Comparison of ENCODE assay signal across 12 cellular contexts in the genomic region with DNA sequence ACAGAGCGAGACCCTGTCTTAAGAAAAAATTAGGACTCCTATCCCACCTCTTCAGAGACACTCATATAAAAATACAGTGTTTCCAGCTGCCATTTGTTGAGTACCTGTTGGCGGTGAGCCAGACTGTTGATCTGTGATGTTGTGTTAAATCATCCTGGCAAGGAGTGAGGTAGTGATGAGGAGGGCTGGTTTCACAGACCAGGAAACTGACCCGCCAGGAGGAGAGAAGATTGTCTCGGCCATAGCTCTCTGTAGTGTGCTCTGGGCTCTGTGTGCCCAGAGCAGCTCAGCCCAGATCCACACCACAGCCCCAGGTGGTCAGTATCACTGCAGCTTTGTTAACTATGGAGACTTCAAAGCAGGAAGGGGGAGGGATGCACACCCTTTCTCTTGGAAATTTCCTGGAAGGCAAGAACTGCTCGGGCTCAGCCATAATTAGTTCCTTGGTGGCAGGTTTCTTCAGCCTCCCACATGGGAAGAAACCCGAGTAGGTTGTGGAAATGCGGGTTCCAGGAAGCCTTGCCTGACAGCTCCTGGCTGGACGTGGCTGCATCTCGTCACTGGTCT.
DNase-seq lines count a peak whose midpoint lies in the region; ATAC-seq, FAIRE-seq and TF ChIP-seq lines count a peak whose summit lies in the region.
"Had no signal": no experiment of that assay in that cellular context is flagged by ENCODE, and none has a peak within 500 bp of the region (broad histone marks: within the 10 kb centered on the region; RNA-seq: fewer than 3 reads in every experiment).

No MANE protein-coding gene starts in this region.

- WGBS in HUES64, result 65% methylated on average over 9 of the region's 9 CpGs

- DNase-seq in COR-L47 (lab: John Stamatoyannopoulos, UW) (peak; percentile 74), NCI-H524 (lab: John Stamatoyannopoulos, UW) (peak; percentile 76 to 93), keratinocyte (ENCODE audit: low read depth, low spot score) (no peak), left lobe of liver (ENCODE audit: low spot score) (no peak)
- DNase-seq: activated CD4-positive, alpha-beta T cell treated with anti-CD3 and anti-CD28 coated beads, Interleukin-2, amount 10 ng/mL, durations not matched to agents 7 days and 5 days; Right ventricle myocardium superior had no signal

- H3K9ac ChIP-seq in HUES64 (ENCODE audit: low read depth, low read length), result no peak overlapping the region
- no peak overlapping the region for H3K9ac ChIP-seq in keratinocyte (ENCODE audit: control insufficient read depth, extremely low read depth, insufficient read depth, low read length)

- H3K4me2 ChIP-seq in keratinocyte (ENCODE audit: control insufficient read depth, extremely low read depth, insufficient read depth, low read depth, low read length), result peak overlapping the region; percentile 68

- H3K27ac ChIP-seq in HUES64 (ENCODE audit: low read depth, low read length) (peak overlapping the region; percentile 8; the same call in 1 of the 2 replicates), keratinocyte (ENCODE audit: control insufficient read depth, insufficient read depth, low read length) (no peak overlapping the region)
- H3K27ac ChIP-seq: gastroesophageal sphincter had no signal

- TF ChIP-seq CTCF in keratinocyte (optimal IDR thresholded peaks at IDR 0.05 in 1 of 3, IDR thresholded peaks at IDR 0.05 in 1 of 3, conservative IDR thresholded peaks at IDR 0.05 in 1 of 3; ENCODE audit: extremely low read depth in 1 of 3, insufficient read depth in 2 of 3, low read length in 3 of 3), result no peak

- H2AFZ ChIP-seq in keratinocyte (ENCODE audit: control insufficient read depth, low read length), result no peak overlapping the region

- no peaks in the 10 kb centered on the region for H3K9me3 ChIP-seq in HUES64 (ENCODE audit: insufficient read depth, low read depth, low read length)
- H3K9me3 ChIP-seq in keratinocyte (ENCODE audit: control insufficient read depth, low read depth, low read length), result no peaks in the 10 kb centered on the region
- H3K9me3 ChIP-seq: gastroesophageal sphincter had no signal

- H3K27me3 ChIP-seq in HUES64 (ENCODE audit: insufficient read depth, low read length), result no peaks in the 10 kb centered on the region
- H3K27me3 ChIP-seq in keratinocyte (ENCODE audit: control insufficient read depth, extremely low read depth, insufficient read depth, low read length), result no peaks in the 10 kb centered on the region
- H3K27me3 ChIP-seq: gastroesophageal sphincter had no signal

- H3K79me2 ChIP-seq in keratinocyte (ENCODE audit: control insufficient read depth, insufficient read depth, low read length), result no peaks in the 10 kb centered on the region

- H3K4me3 ChIP-seq in HUES64 (ENCODE audit: low read length) (no peak overlapping the region), keratinocyte (ENCODE audit: control insufficient read depth in 2 of 3, extremely low read depth in 1 of 3, insufficient read depth in 2 of 3, low read depth in 1 of 3, low read length in 3 of 3) (no peak overlapping the region)
- H3K4me3 ChIP-seq: gastroesophageal sphincter had no signal

- H3K9me1 ChIP-seq in keratinocyte (ENCODE audit: control insufficient read depth, extremely low read depth, insufficient read depth, low read length), result no peaks in the 10 kb centered on the region

- no peaks in the 10 kb centered on the region for H4K20me1 ChIP-seq in keratinocyte (ENCODE audit: control insufficient read depth, extremely low read depth, insufficient read depth, low read length)

- H3K36me3 ChIP-seq in HUES64 (ENCODE audit: insufficient read depth, low read length) (no peaks in the 10 kb centered on the region), keratinocyte (ENCODE audit: control insufficient read depth in 2 of 2, extremely low read depth in 1 of 2, insufficient read depth in 2 of 2, low read length in 2 of 2) (no peaks in the 10 kb centered on the region)
- H3K36me3 ChIP-seq: gastroesophageal sphincter had no signal

- ATAC-seq in left lobe of liver (no peak), HG03280 (IDR thresholded peaks at IDR 0.05; ENCODE audit: unreplicated experiment) (no peak), GM19397 (IDR thresholded peaks at IDR 0.05; ENCODE audit: unreplicated experiment) (no peak), HG02623 (IDR thresholded peaks at IDR 0.05; ENCODE audit: unreplicated experiment) (no peak)
- ATAC-seq: gastroesophageal sphincter had no signal

- dilution Hi-C loops in keratinocyte (cut with MboI; ENCODE audit: extremely low pct_ligation_motif_present, low sequenced_read_pairs), result no loop called here

- H3K4me1 ChIP-seq in HUES64 (ENCODE audit: insufficient read depth, low read length) (peaks cover 30% of the 10 kb centered on the region), keratinocyte (ENCODE audit: control insufficient read depth, extremely low read depth, insufficient read depth, low read length) (peaks cover 52% of the 10 kb centered on the region)

- FAIRE-seq in keratinocyte (lab: Jason Lieb, UNC), result no peak
- FAIRE-seq: GM18507 had no signal

Comparison
In these comparisons a context has a peak if more than half of its experiments do, and no peak if none do; other contexts are left out.
1. DNase-seq: peak in COR-L47 (single experiment) and NCI-H524 (2 of 2); none in keratinocyte (single experiment) and left lobe of liver (single experiment).